19 cellular contexts compared by ENCODE assay signal in genomic region chr17:21089933-21090888, GRCh38. TPM values are rescaled to one million over a fixed set of nuclear protein-coding genes. Genes with fewer than 3 reads are reported as not detected.
DNase-seq lines count a peak whose midpoint lies in the region; ATAC-seq and TF ChIP-seq lines count a peak whose summit lies in the region.
"Had no signal": no experiment of that assay in that cellular context is flagged by ENCODE, and none has a peak within 500 bp of the region (broad histone marks: within the 10 kb centered on the region; RNA-seq: fewer than 3 reads in every experiment).

No MANE protein-coding gene starts in this region.

- POLR2A ChIA-PET in activated CD4-positive, alpha-beta T cell treated with anti-CD3 and anti-CD28 coated beads for 36 hours (lab: Charles Lee): no interaction called here

- TF ChIP-seq CTCF in GM13977 (IDR thresholded peaks at IDR 0.05; ENCODE audit: extremely low read depth, insufficient read depth, missing control alignments): no peak
- TF ChIP-seq CTCF in colonic mucosa (IDR thresholded peaks at IDR 0.05): no peak

- H2BK120ac ChIP-seq in mesendoderm (ENCODE audit: low read depth, low read length): no peak overlapping the region

- H3K4me2 ChIP-seq in mesendoderm (ENCODE audit: low read length): no peak overlapping the region

- peak; percentile 81 for ATAC-seq in GM19463 (IDR thresholded peaks at IDR 0.05; ENCODE audit: unreplicated experiment)
- peak; percentile 76 for ATAC-seq in HG03280 (IDR thresholded peaks at IDR 0.05; ENCODE audit: unreplicated experiment)
- no peak for ATAC-seq in GM21825 (IDR thresholded peaks at IDR 0.05; ENCODE audit: unreplicated experiment)
- no peak for ATAC-seq in activated CD4-positive, alpha-beta T cell treated with anti-CD3 and anti-CD28 coated beads for 36 hours
- ATAC-seq: lower lobe of right lung; right lobe of liver; stimulated activated effector memory CD8-positive, alpha-beta T cell treated with anti-CD3 and anti-CD28 coated beads, Interleukin-12 subunit alpha, Interleukin-12 subunit beta, amount 100 ng/mL, for 72 hours had no signal

- no peak overlapping the region for H3K56ac ChIP-seq in mesendoderm (ENCODE audit: low read length)

- H3K4me1 ChIP-seq in colonic mucosa (no peaks in the 10 kb centered on the region), mesendoderm (ENCODE audit: control insufficient read depth, low read depth, low read length) (no peaks in the 10 kb centered on the region)
- H3K4me1 ChIP-seq: lower lobe of right lung, right lobe of liver had no signal

- no peak overlapping the region for H2BK15ac ChIP-seq in mesendoderm (replicated peaks; ENCODE audit: low read depth)

- no peak overlapping the region for H3K23ac ChIP-seq in mesendoderm (ENCODE audit: low read length)

- DNase-seq in GM13977 (ENCODE audit: low spot score): peak; percentile 52
- no peak for DNase-seq in colonic mucosa
- no peak for DNase-seq in mesendoderm
- no peak for DNase-seq in NCI-H128 (lab: John Stamatoyannopoulos, UW; ENCODE audit: unreplicated experiment)
- DNase-seq in activated CD4-positive, alpha-beta T cell treated with anti-CD3 and anti-CD28 coated beads for 36 hours: no peak
- DNase-seq: activated CD4-positive, alpha-beta T cell treated with anti-CD3 and anti-CD28 coated beads, Interleukin-2, amount 50 U/mL, for 48 hours; activated effector memory CD4-positive, alpha-beta T cell treated with anti-CD3 and anti-CD28 coated beads, Interleukin-2, amount 50 U/mL, for 16 hours; AML-193; DMS79; lower lobe of right lung; NCI-H2029; NCI-H82; right lobe of liver; Right ventricle myocardium superior; stimulated activated CD4-positive, alpha-beta T cell treated with anti-CD3 and anti-CD28 coated beads, Interleukin-4, amount 100 ng/mL, for 24 hours had no signal

- no peak overlapping the region for H3K4ac ChIP-seq in mesendoderm (ENCODE audit: low read depth, low read length)

- H3K27me3 ChIP-seq in colonic mucosa (no peaks in the 10 kb centered on the region), mesendoderm (ENCODE audit: insufficient read depth, low read length, poor library complexity) (no peaks in the 10 kb centered on the region)
- H3K27me3 ChIP-seq: right lobe of liver had no signal

- H3K9me3 ChIP-seq in colonic mucosa: no peaks in the 10 kb centered on the region
- H3K9me3 ChIP-seq: lower lobe of right lung, right lobe of liver had no signal

- H3K18ac ChIP-seq in mesendoderm (ENCODE audit: low read length): no peak overlapping the region

- H3K9me3 Mint-ChIP-seq in activated CD4-positive, alpha-beta T cell treated with anti-CD3 and anti-CD28 coated beads for 36 hours (ENCODE audit: low read depth): no peaks in the 10 kb centered on the region
- H3K9me3 Mint-ChIP-seq: stimulated activated effector memory CD8-positive, alpha-beta T cell treated with anti-CD3 and anti-CD28 coated beads, Interleukin-12 subunit alpha, Interleukin-12 subunit beta, amount 100 ng/mL, for 72 hours had no signal

- no peak overlapping the region for H4K8ac ChIP-seq in mesendoderm (ENCODE audit: low read depth, low read length)

- H3K27ac Mint-ChIP-seq in activated CD4-positive, alpha-beta T cell treated with anti-CD3 and anti-CD28 coated beads for 36 hours: no peak overlapping the region
- H3K27ac Mint-ChIP-seq: stimulated activated effector memory CD8-positive, alpha-beta T cell treated with anti-CD3 and anti-CD28 coated beads, Interleukin-12 subunit alpha, Interleukin-12 subunit beta, amount 100 ng/mL, for 72 hours had no signal

- CTCF ChIA-PET in activated CD4-positive, alpha-beta T cell treated with anti-CD3 and anti-CD28 coated beads for 36 hours (lab: Charles Lee): interaction anchor here (0.8 kb wide), 1 partner anchor 9 kb away, joined by 5 read pairs; no protein-coding TSS in a partner anchor

- in situ Hi-C loops in GM13977 (cut with MboI; ENCODE audit: low pct_unique_long_range_greater_than_20kb, low sequenced_read_pairs, unreplicated experiment): no loop called here

- no peaks in the 10 kb centered on the region for H3K79me1 ChIP-seq in mesendoderm (ENCODE audit: low read length)

- H3K9ac ChIP-seq in colonic mucosa (ENCODE audit: low read depth in 2 of 2, low read length in 2 of 2) (no peak overlapping the region), mesendoderm (ENCODE audit: low read length) (no peak overlapping the region)

- H3K27me3 Mint-ChIP-seq in activated CD4-positive, alpha-beta T cell treated with anti-CD3 and anti-CD28 coated beads for 36 hours: peaks cover 2% of the 10 kb centered on the region

- no CpG with 5 or more reads among the region's 7 CpGs for WGBS in mesendoderm (ENCODE audit: extremely low coverage, insufficient coverage, low lambda C conversion rate)

- intact Hi-C loops in colonic mucosa (cut with DNase I): loop anchor here (10.0 kb wide), 1 partner anchor 45 kb away; the partner anchor contains the start of gene USP22
- intact Hi-C loops in activated CD4-positive, alpha-beta T cell treated with anti-CD3 and anti-CD28 coated beads for 36 hours (cut with DNase I, micrococcal nuclease): no loop called here

- H3K4me3 Mint-ChIP-seq in activated CD4-positive, alpha-beta T cell treated with anti-CD3 and anti-CD28 coated beads for 36 hours: no peak overlapping the region
- H3K4me3 Mint-ChIP-seq: stimulated activated effector memory CD8-positive, alpha-beta T cell treated with anti-CD3 and anti-CD28 coated beads, Interleukin-12 subunit alpha, Interleukin-12 subunit beta, amount 100 ng/mL, for 72 hours had no signal

- H3K36me3 Mint-ChIP-seq in activated CD4-positive, alpha-beta T cell treated with anti-CD3 and anti-CD28 coated beads for 36 hours (ENCODE audit: low read depth): no peaks in the 10 kb centered on the region
- H3K36me3 Mint-ChIP-seq: stimulated activated effector memory CD8-positive, alpha-beta T cell treated with anti-CD3 and anti-CD28 coated beads, Interleukin-12 subunit alpha, Interleukin-12 subunit beta, amount 100 ng/mL, for 72 hours had no signal

- no peaks in the 10 kb centered on the region for H3K79me2 ChIP-seq in mesendoderm (ENCODE audit: control insufficient read depth, insufficient read depth, low read length)

- H3K4me1 Mint-ChIP-seq in activated CD4-positive, alpha-beta T cell treated with anti-CD3 and anti-CD28 coated beads for 36 hours: no peaks in the 10 kb centered on the region
- H3K4me1 Mint-ChIP-seq: stimulated activated effector memory CD8-positive, alpha-beta T cell treated with anti-CD3 and anti-CD28 coated beads, Interleukin-12 subunit alpha, Interleukin-12 subunit beta, amount 100 ng/mL, for 72 hours had no signal

- H2BK5ac ChIP-seq in mesendoderm (ENCODE audit: low read length): no peak overlapping the region

- H3K36me3 ChIP-seq in colonic mucosa (no peaks in the 10 kb centered on the region), mesendoderm (ENCODE audit: control insufficient read depth, insufficient read depth, low read length) (no peaks in the 10 kb centered on the region)
- H3K36me3 ChIP-seq: lower lobe of right lung, right lobe of liver had no signal

- H3K27ac ChIP-seq in colonic mucosa (peak overlapping the region; percentile 57), mesendoderm (ENCODE audit: low read depth, low read length) (no peak overlapping the region)
- H3K27ac ChIP-seq: lower lobe of right lung, right lobe of liver had no signal

- H4K5ac ChIP-seq in mesendoderm (ENCODE audit: low read length): no peak overlapping the region

- H3K4me3 ChIP-seq in colonic mucosa (no peak overlapping the region), mesendoderm (ENCODE audit: low read length) (no peak overlapping the region)
- H3K4me3 ChIP-seq: lower lobe of right lung, right lobe of liver had no signal

- no peak overlapping the region for H2AK5ac ChIP-seq in mesendoderm (ENCODE audit: low read length)

RNA-seq across cellular contexts. Expression of gene DHRS7B, which starts 36.6 kb away (rescaled TPM):
- total RNA-seq in colonic mucosa: 10 to 100 TPM; 29.4 to 44.0 TPM
- polyA plus RNA-seq in mesendoderm (2013, experiment 1 of 2): 28.8 TPM
- 30.4 TPM for polyA plus RNA-seq in mesendoderm (2013, experiment 2 of 2)
- 10 to 100 TPM; 12.8 to 15.0 TPM for total RNA-seq in activated CD4-positive, alpha-beta T cell treated with anti-CD3 and anti-CD28 coated beads for 36 hours

RNA-seq across cellular contexts. Expression of gene USP22, which starts 47.4 kb away (rescaled TPM):
- 100 to 1,000 TPM; 174 to 190 TPM for total RNA-seq in colonic mucosa
- 221 TPM for polyA plus RNA-seq in mesendoderm (2013, experiment 1 of 2)
- polyA plus RNA-seq in mesendoderm (2013, experiment 2 of 2): 204 TPM
- total RNA-seq in activated CD4-positive, alpha-beta T cell treated with anti-CD3 and anti-CD28 coated beads for 36 hours: 100 to 1,000 TPM; 148 to 173 TPM

Comparison
In these comparisons a context has a peak if more than half of its experiments do, and no peak if none do; other contexts are left out.
1. ATAC-seq: peak in GM19463 (single experiment) and HG03280 (single experiment); none in GM21825 (single experiment) and activated CD4-positive, alpha-beta T cell treated with anti-CD3 and anti-CD28 coated beads for 36 hours (single experiment).